In genomic region chr11:118435233-118435892, GRCh38 we compare ENCODE assay signal across 8 cellular contexts. TPM values are rescaled to one million over a fixed set of nuclear protein-coding genes. Genes with fewer than 3 reads are reported as not detected.
DNase-seq lines count a peak whose midpoint lies in the region; ATAC-seq and TF ChIP-seq lines count a peak whose summit lies in the region.

No MANE protein-coding gene starts in this region.

- H3K4me1 ChIP-seq in ascending aorta: peaks cover 3 to 18% of the 10 kb centered on the region in 2 donors
- H3K4me1 ChIP-seq in skeletal muscle tissue (ENCODE audit: control insufficient read depth in 3 of 3, insufficient read depth in 3 of 3, low read length in 3 of 3): peaks cover 26 to 40% (median 28%) of the 10 kb centered on the region in 3 donors

- DNase-seq in NCI-H187 treated with DMSO at 0.1 percent for 48 hours (lab: John Stamatoyannopoulos, UW): peak; percentile 63
- DNase-seq in T-helper 2 cell: peak in 4 of 5 experiments; percentile 21 to 87 (median 42)
- peak in 1 of 2 donors; percentile 70 for DNase-seq in ascending aorta (ENCODE audit: low spot score in 2 of 2)
- DNase-seq in iPS DF 19.7 (ENCODE audit: low read depth, low spot score): peak; percentile 74
- DNase-seq in GOT3 (lab: John Stamatoyannopoulos, UW): no peak

- H3K27ac ChIP-seq in ascending aorta (peak overlapping the region; percentile 95 to 96), skeletal muscle tissue (ENCODE audit: low read depth, low read length) (peak overlapping the region; percentile 65)

- H3K4me3 ChIP-seq in GM12875 (ENCODE audit: low read depth, low read length) (peak overlapping the region; percentile 93), ascending aorta (peak overlapping the region; percentile 73 to 91), skeletal muscle tissue (ENCODE audit: low read length in 3 of 3) (peak overlapping the region; percentile 88 to 90 (median 89))

- ATAC-seq in HG02884 (IDR thresholded peaks at IDR 0.05; ENCODE audit: unreplicated experiment): peak; percentile 24

- intact Hi-C loops in ascending aorta (cut with DNase I): loop anchor here (5.0 to 10.0 kb wide), 5 partner anchors 187 to 1997 kb away; partner anchors contain the start of genes C2CD2L, DPAGT1, SIDT2 and USP2

- H3K36me3 ChIP-seq in ascending aorta (no peaks in the 10 kb centered on the region), skeletal muscle tissue (ENCODE audit: control insufficient read depth in 3 of 3, insufficient read depth in 3 of 3, low read length in 3 of 3) (no peaks in the 10 kb centered on the region)

- H3K27me3 ChIP-seq in ascending aorta (no peaks in the 10 kb centered on the region), skeletal muscle tissue (ENCODE audit: control insufficient read depth in 3 of 3, insufficient read depth in 3 of 3, low read length in 3 of 3) (no peaks in the 10 kb centered on the region)

- TF ChIP-seq CTCF in GM12875 (IDR thresholded peaks at IDR 0.05; ENCODE audit: borderline replicate concordance, insufficient read depth, low read depth, low read length) (no peak), ascending aorta (IDR thresholded peaks at IDR 0.05) (no peak)

- H3K9me3 ChIP-seq in ascending aorta: no peaks in the 10 kb centered on the region
- H3K9me3 ChIP-seq in skeletal muscle tissue (ENCODE audit: control insufficient read depth in 3 of 3, low read length in 3 of 3): no peaks in the 10 kb centered on the region

- H3K9ac ChIP-seq in skeletal muscle tissue (ENCODE audit: low read depth in 1 of 3, low read length in 3 of 3): peak overlapping the region; percentile 75 to 86 (median 77)

RNA-seq across cellular contexts. Expression of gene KMT2A, which starts 0.9 kb away (rescaled TPM):
- total RNA-seq in ascending aorta: 61.3 TPM
- total RNA-seq in skeletal muscle tissue: 20.4 TPM

RNA-seq across cellular contexts. Expression of gene ATP5MG, which starts 34.0 kb away (rescaled TPM):
- total RNA-seq in ascending aorta: 23.7 TPM
- 79.9 TPM for total RNA-seq in skeletal muscle tissue
